Comparison of ENCODE assay signal across 17 cellular contexts in genomic region chr3:166446986-166447385, GRCh38.
"Had no signal": no experiment of that assay in that cellular context is flagged by ENCODE, and none has a peak within 500 bp of the region (broad histone marks: within the 10 kb centered on the region; RNA-seq: fewer than 3 reads in every experiment).

No MANE protein-coding gene starts in this region.

- H3K4me1 ChIP-seq: colonic mucosa had no signal

- DNase-seq: colonic mucosa; dermis blood vessel endothelial cell; effector CD4-positive, alpha-beta T cell; glutamatergic neuron; islet precursor cell; natural killer cell; posterior cingulate gyrus; stimulated activated CD4-positive, alpha-beta T cell treated with anti-CD3 and anti-CD28 coated beads, Interleukin-2, amount 100 ng/mL, for 24 hours; stimulated activated CD4-positive, alpha-beta T cell treated with anti-CD3 and anti-CD28 coated beads, Interleukin-4, amount 100 ng/mL, for 4 hours; stimulated activated naive B cell treated with anti-CD40 and anti-IgM and Interleukin-4, amounts not matched to agents 10 μg/mL and 1 μg/mL and 100 μg/mL, for 72 hours; stimulated activated naive CD8-positive, alpha-beta T cell treated with anti-CD3 and anti-CD28 coated beads, Interleukin-15, amount 100 ng/mL, for 72 hours had no signal

- ATAC-seq: esophagus mucosa; gastroesophageal sphincter; left lobe of liver; natural killer cell; sciatic nerve; stimulated activated naive B cell treated with anti-CD40 and anti-IgM and Interleukin-4, amounts not matched to agents 10 μg/mL and 1 μg/mL and 100 μg/mL, for 72 hours; stimulated activated naive CD8-positive, alpha-beta T cell treated with anti-CD3 and anti-CD28 coated beads, Interleukin-15, amount 100 ng/mL, for 72 hours had no signal

- H3K4me3 ChIP-seq: colonic mucosa, gastroesophageal sphincter, skin epidermis, thoracic aorta had no signal

- H3K9me3 ChIP-seq: colonic mucosa, gastroesophageal sphincter, thoracic aorta had no signal

- H3K27ac ChIP-seq: colonic mucosa, gastroesophageal sphincter, skin epidermis, thoracic aorta had no signal

- H3K36me3 ChIP-seq: colonic mucosa, gastroesophageal sphincter, thoracic aorta had no signal

- H3K27me3 ChIP-seq: colonic mucosa, gastroesophageal sphincter had no signal
